ENCODE assay signal across 17 cellular contexts in genomic region chr11:10478574-10479550, GRCh38. TPM values are rescaled to one million over a fixed set of nuclear protein-coding genes. Genes with fewer than 3 reads are reported as not detected.
DNase-seq lines count a peak whose midpoint lies in the region; ATAC-seq and TF ChIP-seq lines count a peak whose summit lies in the region.
"Had no signal": no experiment of that assay in that cellular context is flagged by ENCODE, and none has a peak within 500 bp of the region (broad histone marks: within the 10 kb centered on the region; RNA-seq: fewer than 3 reads in every experiment).

No MANE protein-coding gene starts in this region.

- H3K9me3 ChIP-seq in heart left ventricle (no peaks in the 10 kb centered on the region), thoracic aorta (no peaks in the 10 kb centered on the region)
- H3K9me3 ChIP-seq: left lung had no signal

- no peaks in the 10 kb centered on the region for H3K4me1 ChIP-seq in heart left ventricle
- H3K4me1 ChIP-seq in thoracic aorta (ENCODE audit: control insufficient read depth in 1 of 2, low read depth in 2 of 2), result peaks cover 0 to 12% of the 10 kb centered on the region in 2 donors
- H3K4me1 ChIP-seq: left lung had no signal

- no peak overlapping the region for H3K4me3 ChIP-seq in heart left ventricle
- no peak overlapping the region for H3K4me3 ChIP-seq in thoracic aorta
- H3K4me3 ChIP-seq: left lung had no signal

- intact Hi-C loops in left ventricle myocardium superior (cut with micrococcal nuclease) (no loop called here), heart left ventricle (cut with DNase I) (no loop called here)

- peaks cover 15 to 30% of the 10 kb centered on the region in 2 donors for H3K36me3 Mint-ChIP-seq in naive B cell
- H3K36me3 Mint-ChIP-seq: WTC11 had no signal

- no peaks in the 10 kb centered on the region for H3K27me3 ChIP-seq in heart left ventricle
- H3K27me3 ChIP-seq in thoracic aorta (replicated peaks; ENCODE audit: insufficient read depth), result no peaks in the 10 kb centered on the region
- H3K27me3 ChIP-seq: left lung had no signal

- peak overlapping the region; percentile 44 to 97 (median 83) for H3K27ac Mint-ChIP-seq in naive B cell
- H3K27ac Mint-ChIP-seq: WTC11 had no signal

- H3K4me1 Mint-ChIP-seq in naive B cell, result peaks cover 41 to 50% (median 42%) of the 10 kb centered on the region in 3 donors

- no peaks in the 10 kb centered on the region for H3K9me3 Mint-ChIP-seq in naive B cell
- H3K9me3 Mint-ChIP-seq: WTC11 had no signal

- DNase-seq in left ventricle myocardium superior (no peak), heart left ventricle (no peak), cerebellum (ENCODE audit: low spot score) (peak; percentile 72), naive B cell (no peak), thoracic aorta (ENCODE audit: low spot score) (no peak), NCI-H2196 treated with DMSO at 0.1 percent for 48 hours (lab: John Stamatoyannopoulos, UW; ENCODE audit: unreplicated experiment) (no peak), GF-D8 (lab: John Stamatoyannopoulos, UW) (no peak)
- DNase-seq: activated naive CD4-positive, alpha-beta T cell; COR-L47; foreskin melanocyte; Kasumi-1; left lung; NCI-H1436; T-helper 2 cell had no signal

- H3K27ac ChIP-seq in heart left ventricle (no peak overlapping the region), thoracic aorta (peak overlapping the region; percentile 16 to 34)
- H3K27ac ChIP-seq: left lung had no signal

- no peak for TF ChIP-seq POLR2A in heart left ventricle (IDR thresholded peaks at IDR 0.05)

- peak; percentile 32 for ATAC-seq in left ventricle myocardium superior
- no peak for ATAC-seq in heart left ventricle
- no peak for ATAC-seq in naive B cell (ENCODE audit: low read depth in 2 of 2)
- no peak for ATAC-seq in thoracic aorta (ENCODE audit: insufficient number of reproducible peaks, low FRiP score, low read depth)
- ATAC-seq in GM21360 (IDR thresholded peaks at IDR 0.05; ENCODE audit: unreplicated experiment), result no peak
- ATAC-seq: left lung, Right ventricle myocardium inferior, WTC11 had no signal

- H3K36me3 ChIP-seq in heart left ventricle (peaks cover 0 to 25% (median 0%) of the 10 kb centered on the region in 9 donors), thoracic aorta (no peaks in the 10 kb centered on the region)

- no peaks in the 10 kb centered on the region for H3K27me3 Mint-ChIP-seq in naive B cell

- TF ChIP-seq CTCF in heart left ventricle (IDR thresholded peaks at IDR 0.05) (no peak), thoracic aorta (IDR thresholded peaks at IDR 0.05) (no peak)

- H3K4me3 Mint-ChIP-seq in naive B cell, result no peak overlapping the region
- H3K4me3 Mint-ChIP-seq: WTC11 had no signal

- WGBS in heart left ventricle, 4 donors, result 84 to 93% (median 90%) methylated on average over 16 of the region's 16 CpGs

RNA-seq across cellular contexts. Expression of gene AMPD3, which starts 23.8 kb away (rescaled TPM):
- total RNA-seq in left ventricle myocardium superior (3.7 TPM), heart left ventricle (10 to 100 TPM in 1 of 9 donors, 1 to 10 TPM in 8; 2.3 to 16.8 (median 3.0) TPM), cerebellum (2.3 TPM), thoracic aorta (10 to 100 TPM in 1 of 2 donors, 1 to 10 TPM in 1; 7.0 to 17.6 TPM)
- polyA plus RNA-seq in heart left ventricle (1 to 10 TPM; 1.0 to 1.1 TPM), naive B cell (ENCODE audit: low read depth in 6 of 6) (10 to 100 TPM; 20.2 to 35.5 (median 27.3) TPM)

Comparison
In these comparisons a context has a peak if more than half of its experiments do, and no peak if none do; other contexts are left out.
1. H3K27ac ChIP-seq: peak in thoracic aorta (2 of 2); none in heart left ventricle (0 of 12).